Comparison of ENCODE assay signal across 18 cellular contexts in the genomic region with DNA sequence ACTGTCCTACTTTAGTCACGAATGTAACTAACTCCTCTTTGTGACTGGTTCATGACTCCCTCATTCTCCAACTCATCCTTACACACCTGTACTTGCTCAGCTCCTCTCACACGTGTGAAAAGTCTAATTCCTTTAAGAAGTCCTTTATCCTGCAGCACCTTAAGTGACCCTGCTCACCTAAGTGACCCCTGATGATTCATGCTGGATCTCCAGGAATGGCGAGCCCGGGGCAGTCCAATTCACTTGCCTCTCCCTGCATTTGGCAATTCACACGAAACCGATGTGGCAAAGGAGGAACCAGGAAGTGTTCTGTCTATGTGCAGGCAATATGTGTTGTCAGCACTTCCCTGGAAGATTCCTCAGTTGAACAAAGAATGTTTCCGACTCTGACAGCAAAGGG.
A peak's percentile ranks its signal among the peaks of the same experiment; 100 is the strongest.
DNase-seq lines count a peak whose midpoint lies in the region; ATAC-seq, FAIRE-seq and TF ChIP-seq lines count a peak whose summit lies in the region.
"Had no signal": no experiment of that assay in that cellular context is flagged by ENCODE, and none has a peak within 500 bp of the region (broad histone marks: within the 10 kb centered on the region; RNA-seq: fewer than 3 reads in every experiment).

No MANE protein-coding gene starts in this region.

- no peaks in the 10 kb centered on the region for H3K9me2 ChIP-seq in HCT116 (ENCODE audit: insufficient read depth)

- BruUV-seq in HCT116 (replicated peaks; lab: Mats Ljungman, UMichigan): no TSS peak

- H3K9me3 ChIP-seq in HCT116 (ENCODE audit: control insufficient read depth in 1 of 2, insufficient read depth in 1 of 2, low read depth in 1 of 2, low read length in 2 of 2) (no peaks in the 10 kb centered on the region; a peak in 1 of 4 replicates), Peyer's patch (no peaks in the 10 kb centered on the region), small intestine (ENCODE audit: control insufficient read depth, low read depth) (no peaks in the 10 kb centered on the region)
- H3K9me3 ChIP-seq: SJCRH30 had no signal

- POLR2A ChIA-PET in HCT116 (lab: Charles Lee): no interaction called here

- 20 to 59% (median 40%) methylated on average over 7 of the region's 7 CpGs for WGBS in small intestine, 3 donors

- peak overlapping the region; percentile 78 for H3K4me2 ChIP-seq in HCT116 (ENCODE audit: low read length)

- FAIRE-seq in small intestine (lab: Jason Lieb, UNC): no peak
- FAIRE-seq: G401.6 had no signal

- intact Hi-C loops in HCT116 (cut with micrococcal nuclease): no loop called here

- peak overlapping the region; percentile 9; the same call in 1 of the 2 replicates for H3K9ac ChIP-seq in HCT116 (ENCODE audit: low read length)

- no peak for TF ChIP-seq CTCF in HCT116 (IDR thresholded peaks at IDR 0.05 in 2 of 3, conservative IDR thresholded peaks at IDR 0.05 in 1 of 3; ENCODE audit: borderline replicate concordance in 1 of 3, insufficient read depth in 1 of 3, low read depth in 2 of 3, low read length in 2 of 3)
- no peak for TF ChIP-seq CTCF in Peyer's patch (IDR thresholded peaks at IDR 0.05)

- no peak for TF ChIP-seq RAD21 in HCT116 (IDR thresholded peaks at IDR 0.05; ENCODE audit: low read depth)

- TF ChIP-seq POLR2A in HCT116 (IDR thresholded peaks at IDR 0.05; ENCODE audit: borderline replicate concordance, extremely low read depth, insufficient read depth, insufficient read length): no peak
- no peak for TF ChIP-seq POLR2A in Peyer's patch (IDR thresholded peaks at IDR 0.05)

- H3K27ac ChIP-seq in HCT116 (ENCODE audit: low read depth, low read length) (no peak overlapping the region), Peyer's patch (peak overlapping the region in 1 of 4 donors; percentile 41), small intestine (ENCODE audit: low read depth in 1 of 2, low read length in 1 of 2) (peak overlapping the region in 1 of 2 donors; percentile 44)
- H3K27ac ChIP-seq: esophagus muscularis mucosa, SJCRH30 had no signal

- no peaks in the 10 kb centered on the region for H4K20me1 ChIP-seq in HCT116 (ENCODE audit: insufficient read depth)

- H3K79me2 ChIP-seq in HCT116 (ENCODE audit: insufficient read depth, low read length): no peaks in the 10 kb centered on the region

- peak overlapping the region; percentile 58 for H2AFZ ChIP-seq in HCT116 (ENCODE audit: low read depth, low read length, poor library complexity, severe bottlenecking)

- DNase-seq in HCT116 (ENCODE audit: low read depth, low spot score) (no peak), Peyer's patch (peak in 2 of 3 donors; percentile 60 to 68), small intestine (peak; percentile 84), SHP77 (lab: John Stamatoyannopoulos, UW) (no peak), SKM-1 (lab: John Stamatoyannopoulos, UW; ENCODE audit: unreplicated experiment) (no peak)
- DNase-seq: activated CD4-positive, alpha-beta T cell treated with anti-CD3 and anti-CD28 coated beads, Interleukin-2, amount 50 U/mL, for 1 hour; activated T-cell treated with anti-CD3 and anti-CD28 coated beads, Interleukin-2, amount 50 U/mL, for 4 hours; CD4-positive, alpha-beta memory T cell; hippocampal formation; MM.1S; naive thymus-derived CD4-positive, alpha-beta T cell; SJCRH30 had no signal

- CTCF ChIA-PET in HCT116 (lab: Charles Lee): no interaction called here

- H3K4me1 ChIP-seq in HCT116 (ENCODE audit: control insufficient read depth in 1 of 2, insufficient read depth in 2 of 2, low read length in 2 of 2) (peaks cover 21 to 37% of the 10 kb centered on the region in 2 experiments), Peyer's patch (peaks cover 0 to 4% (median 0%) of the 10 kb centered on the region in 4 donors), small intestine (ENCODE audit: control insufficient read depth in 2 of 2, insufficient read depth in 1 of 2, low read depth in 1 of 2, low read length in 1 of 2) (no peaks in the 10 kb centered on the region)
- H3K4me1 ChIP-seq: SJCRH30 had no signal

- RAD21 ChIA-PET in HCT116 (lab: Charles Lee; ENCODE audit: low non-redundant PET in 1 of 2, low total read pairs in 2 of 2, uncharacterized antibody in 2 of 2, unreplicated experiment in 2 of 2): no interaction called here

- H3K36me3 ChIP-seq in HCT116 (ENCODE audit: control insufficient read depth in 1 of 2, insufficient read depth in 2 of 2, low read length in 2 of 2) (no peaks in the 10 kb centered on the region), Peyer's patch (no peaks in the 10 kb centered on the region), small intestine (ENCODE audit: control insufficient read depth in 2 of 2, insufficient read depth in 2 of 2, low read length in 2 of 2) (no peaks in the 10 kb centered on the region)
- H3K36me3 ChIP-seq: esophagus muscularis mucosa, SJCRH30 had no signal

- no peaks in the 10 kb centered on the region for H3K27me3 ChIP-seq in HCT116 (ENCODE audit: insufficient read depth, low read length)
- H3K27me3 ChIP-seq in Peyer's patch: no peaks in the 10 kb centered on the region
- H3K27me3 ChIP-seq in small intestine (ENCODE audit: control insufficient read depth in 2 of 2, insufficient read depth in 2 of 2, low read length in 2 of 2): no peaks in the 10 kb centered on the region
- H3K27me3 ChIP-seq: esophagus muscularis mucosa had no signal

- peak; percentile 53 for ATAC-seq in HCT116
- peak; percentile 96 for ATAC-seq in esophagus mucosa
- ATAC-seq in HG02870 (IDR thresholded peaks at IDR 0.05; ENCODE audit: unreplicated experiment): no peak
- ATAC-seq in HG02884 (IDR thresholded peaks at IDR 0.05; ENCODE audit: unreplicated experiment): no peak
- ATAC-seq: activated T-cell treated with anti-CD3 and anti-CD28 coated beads, Interleukin-2, amount 50 U/mL, for 4 hours; left lobe of liver; naive thymus-derived CD4-positive, alpha-beta T cell had no signal

- peak overlapping the region in 1 of 2 experiments; percentile 36; a peak in 2 of 4 replicates for H3K4me3 ChIP-seq in HCT116 (replicated peaks in 1 of 2; ENCODE audit: low read depth in 1 of 2, low read length in 2 of 2)
- no peak overlapping the region for H3K4me3 ChIP-seq in Peyer's patch
- no peak overlapping the region for H3K4me3 ChIP-seq in small intestine (ENCODE audit: low read depth in 1 of 2, low read length in 2 of 2)
- H3K4me3 ChIP-seq: esophagus muscularis mucosa, SJCRH30 had no signal

TF ChIP-seq in HCT116, 20 proteins besides CTCF, POLR2A, EP300 and RAD21:
- peak; percentile 66 for TF ChIP-seq ELF1 (IDR thresholded peaks at IDR 0.05; ENCODE audit: borderline replicate concordance, low read depth)
- peak; percentile 66 for TF ChIP-seq FOSL1 (IDR thresholded peaks at IDR 0.05; ENCODE audit: low read depth)
- TF ChIP-seq CEBPB (IDR thresholded peaks at IDR 0.05; ENCODE audit: low read depth): peak; percentile 69
- no peak for TF ChIP-seq TCF7L2 (IDR thresholded peaks at IDR 0.05; ENCODE audit: borderline replicate concordance, extremely low read depth, insufficient read depth, insufficient read length)
- TF ChIP-seq CBX3 (IDR thresholded peaks at IDR 0.05; ENCODE audit: low read depth): peak; percentile 73
- 0 out of 2 replicates have a peak, but pooled peaks have one; percentile 50 for TF ChIP-seq SRF (IDR thresholded peaks at IDR 0.05; ENCODE audit: low read depth)
- peak; percentile 59 for TF ChIP-seq JUND (IDR thresholded peaks at IDR 0.05)
- no peak for TF ChIP-seq POLR2AphosphoS5 (IDR thresholded peaks at IDR 0.05; ENCODE audit: low read depth, low read length)
- peak; percentile 39; the same call in 1 of the 2 replicates for TF ChIP-seq MAX (IDR thresholded peaks at IDR 0.05)
- TF ChIP-seq, protein P1, sequence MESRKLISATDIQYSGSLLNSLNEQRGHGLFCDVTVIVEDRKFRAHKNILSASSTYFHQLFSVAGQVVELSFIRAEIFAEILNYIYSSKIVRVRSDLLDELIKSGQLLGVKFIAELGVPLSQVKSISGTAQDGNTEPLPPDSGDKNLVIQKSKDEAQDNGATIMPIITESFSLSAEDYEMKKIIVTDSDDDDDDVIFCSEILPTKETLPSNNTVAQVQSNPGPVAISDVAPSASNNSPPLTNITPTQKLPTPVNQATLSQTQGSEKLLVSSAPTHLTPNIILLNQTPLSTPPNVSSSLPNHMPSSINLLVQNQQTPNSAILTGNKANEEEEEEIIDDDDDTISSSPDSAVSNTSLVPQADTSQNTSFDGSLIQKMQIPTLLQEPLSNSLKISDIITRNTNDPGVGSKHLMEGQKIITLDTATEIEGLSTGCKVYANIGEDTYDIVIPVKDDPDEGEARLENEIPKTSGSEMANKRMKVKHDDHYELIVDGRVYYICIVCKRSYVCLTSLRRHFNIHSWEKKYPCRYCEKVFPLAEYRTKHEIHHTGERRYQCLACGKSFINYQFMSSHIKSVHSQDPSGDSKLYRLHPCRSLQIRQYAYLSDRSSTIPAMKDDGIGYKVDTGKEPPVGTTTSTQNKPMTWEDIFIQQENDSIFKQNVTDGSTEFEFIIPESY (IDR thresholded peaks at IDR 0.05; ENCODE audit: extremely low read depth, insufficient replicate concordance, low read length): no peak
- TF ChIP-seq SP1 (IDR thresholded peaks at IDR 0.05; ENCODE audit: low read depth): peak; percentile 70
TF ChIP-seq in HCT116: peak in this region for 8.

Comparison
In these comparisons a context has a peak if more than half of its experiments do, and no peak if none do; other contexts are left out.
1. ATAC-seq: peak in HCT116 (single experiment) and esophagus mucosa (single experiment); none in HG02870 (single experiment) and HG02884 (single experiment).
2. DNase-seq: peak in Peyer's patch (2 of 3) and small intestine (single experiment); none in HCT116 (single experiment), SHP77 (0 of 2) and SKM-1 (single experiment).